ENCODE assay signal across 8 cellular contexts in the genomic region with DNA sequence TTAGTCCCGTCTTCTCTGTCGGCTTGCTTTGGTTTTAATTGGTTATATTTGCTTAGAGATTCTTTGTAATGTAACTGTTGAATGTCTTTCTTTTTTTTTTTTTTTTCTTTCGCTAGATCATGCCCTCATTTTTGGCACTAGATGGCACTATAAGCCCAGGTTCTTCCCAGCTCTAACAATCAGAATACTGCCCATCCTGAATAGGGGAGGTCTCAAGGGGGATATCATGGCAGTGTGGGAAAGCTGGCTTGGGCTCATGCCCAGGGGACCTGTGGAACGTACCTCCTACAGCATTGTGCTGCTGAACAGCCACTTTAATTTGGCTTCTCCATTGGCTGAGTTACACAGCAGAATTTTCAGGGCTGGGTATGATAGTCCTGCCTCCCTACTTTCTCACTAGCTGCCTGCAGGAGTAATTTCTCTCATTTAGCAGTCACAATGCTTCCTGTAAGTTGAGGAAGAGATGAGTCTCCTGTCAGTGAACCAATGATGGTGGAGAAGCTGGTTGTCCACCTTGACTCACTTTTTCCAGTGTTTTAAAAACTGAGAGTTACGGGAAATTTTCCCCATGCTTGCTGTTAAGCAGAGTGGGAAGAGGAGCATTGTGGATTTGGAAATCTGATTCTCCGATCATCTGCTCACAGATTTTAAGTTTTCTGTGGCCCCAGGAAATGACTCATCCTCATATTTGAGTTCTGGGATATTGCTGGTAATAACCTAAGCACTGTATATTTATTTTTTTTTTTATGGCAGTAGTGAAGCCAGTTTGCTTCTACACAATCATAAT. TPM values are rescaled to one million over a fixed set of nuclear protein-coding genes. Genes with fewer than 3 reads are reported as not detected.
DNase-seq lines count a peak whose midpoint lies in the region; ATAC-seq and TF ChIP-seq lines count a peak whose summit lies in the region.

No MANE protein-coding gene starts in this region.

- no peaks in the 10 kb centered on the region for H3K9me2 ChIP-seq in MM.1S (replicated peaks; ENCODE audit: insufficient read depth, low read length)

- intact Hi-C loops in body of pancreas (cut with DNase I) = no loop called here
- intact Hi-C loops in CD4-positive, alpha-beta T cell (cut with DNase I, micrococcal nuclease) = no loop called here

- H3K27me3 ChIP-seq in GM06990 (replicated peaks; ENCODE audit: control insufficient read depth, insufficient read depth, low read length) (no peaks in the 10 kb centered on the region), MM.1S (replicated peaks; ENCODE audit: insufficient read depth, low read length) (no peaks in the 10 kb centered on the region), body of pancreas (no peaks in the 10 kb centered on the region)
- no peaks in the 10 kb centered on the region for H3K27me3 ChIP-seq in CD4-positive, alpha-beta T cell (ENCODE audit: control insufficient read depth, insufficient read depth, low read length)

- peaks cover 42% of the 10 kb centered on the region for H3K9me3 Mint-ChIP-seq in nephron progenitor cell
- H3K9me3 Mint-ChIP-seq in CD4-positive, alpha-beta T cell = peaks cover 5% of the 10 kb centered on the region

- H3F3A ChIP-seq in MM.1S (ENCODE audit: insufficient read depth, low read length) = no peaks in the 10 kb centered on the region

- H3K27ac Mint-ChIP-seq in nephron progenitor cell = no peak overlapping the region
- no peak overlapping the region for H3K27ac Mint-ChIP-seq in CD4-positive, alpha-beta T cell

- H3K36me3 ChIP-seq in GM06990 (ENCODE audit: control insufficient read depth, insufficient read depth, low read length) (no peaks in the 10 kb centered on the region), MM.1S (replicated peaks; ENCODE audit: insufficient read depth, low read length) (no peaks in the 10 kb centered on the region), body of pancreas (replicated peaks in 1 of 2; ENCODE audit: insufficient read depth in 1 of 2, low read depth in 2 of 2) (no peaks in the 10 kb centered on the region)

- H4K20me1 ChIP-seq in MM.1S (ENCODE audit: insufficient read depth, low read length) = no peaks in the 10 kb centered on the region

- DNase-seq in GM06990 (ENCODE audit: extremely low read depth, insufficient read length) (peak; percentile 9), MM.1S (peak; percentile 28), body of pancreas (no peak), nephron progenitor cell (peak; percentile 4), NCI-H345 (lab: John Stamatoyannopoulos, UW) (no peak), Ammon's horn (ENCODE audit: low spot score) (no peak), SKM-1 (lab: John Stamatoyannopoulos, UW; ENCODE audit: unreplicated experiment) (no peak)
- no peak for DNase-seq in CD4-positive, alpha-beta T cell

- peaks cover 23% of the 10 kb centered on the region for H3K36me3 Mint-ChIP-seq in nephron progenitor cell (ENCODE audit: low read depth)
- no peaks in the 10 kb centered on the region for H3K36me3 Mint-ChIP-seq in CD4-positive, alpha-beta T cell (ENCODE audit: low read depth)

- H3K4me2 ChIP-seq in MM.1S (ENCODE audit: low read depth, low read length) = no peak overlapping the region

- WGBS in body of pancreas, 2 donors = 62 to 69% methylated on average over 6 of the region's 6 CpGs

- H3K9me3 ChIP-seq in MM.1S (replicated peaks; ENCODE audit: insufficient read depth, low read length) (no peaks in the 10 kb centered on the region), body of pancreas (peaks cover 0 to 12% (median 0%) of the 10 kb centered on the region in 3 donors)
- peaks cover 13% of the 10 kb centered on the region for H3K9me3 ChIP-seq in CD4-positive, alpha-beta T cell (ENCODE audit: control insufficient read depth, low read length)

- TF ChIP-seq POLR2A in body of pancreas (IDR thresholded peaks at IDR 0.05) = no peak

- H3K79me2 ChIP-seq in MM.1S (ENCODE audit: low read length) = no peaks in the 10 kb centered on the region

- H3K4me1 Mint-ChIP-seq in nephron progenitor cell = no peaks in the 10 kb centered on the region
- no peaks in the 10 kb centered on the region for H3K4me1 Mint-ChIP-seq in CD4-positive, alpha-beta T cell (ENCODE audit: low read depth)

- H3K9ac ChIP-seq in MM.1S (ENCODE audit: low read length) = no peak overlapping the region

- H3K27ac ChIP-seq in MM.1S (ENCODE audit: low read length) (no peak overlapping the region), body of pancreas (no peak overlapping the region)
- no peak overlapping the region for H3K27ac ChIP-seq in CD4-positive, alpha-beta T cell (ENCODE audit: low read depth, low read length)

- peak; percentile 51 for TF ChIP-seq CTCF in GM06990 (IDR thresholded peaks at IDR 0.05; ENCODE audit: insufficient read depth, low read length, poor library complexity, severe bottlenecking)
- TF ChIP-seq CTCF in MM.1S (IDR thresholded peaks at IDR 0.05; ENCODE audit: low read length) = peak; percentile 73
- TF ChIP-seq CTCF in body of pancreas (IDR thresholded peaks at IDR 0.05) = peak in 6 of 7 experiments; percentile 6 to 61 (median 25)
- peak; percentile 30 for TF ChIP-seq CTCF in nephron progenitor cell (IDR thresholded peaks at IDR 0.05)
- no peak for TF ChIP-seq CTCF in CD4-positive, alpha-beta T cell (IDR thresholded peaks at IDR 0.05)

- CTCF ChIA-PET in CD4-positive, alpha-beta T cell (lab: Charles Lee) = no interaction called here

- ATAC-seq in body of pancreas = no peak
- ATAC-seq in CD4-positive, alpha-beta T cell (ENCODE audit: poor library complexity) = no peak

- H3K4me1 ChIP-seq in MM.1S (ENCODE audit: low read length) = no peaks in the 10 kb centered on the region
- H3K4me1 ChIP-seq in body of pancreas = no peaks in the 10 kb centered on the region

- H2AFZ ChIP-seq in MM.1S (ENCODE audit: low read length) = no peak overlapping the region

- H3K27me3 Mint-ChIP-seq in nephron progenitor cell (ENCODE audit: low read depth, poor library complexity) = no peaks in the 10 kb centered on the region
- no peaks in the 10 kb centered on the region for H3K27me3 Mint-ChIP-seq in CD4-positive, alpha-beta T cell

- H3K4me3 ChIP-seq in GM06990 (replicated peaks; ENCODE audit: low read depth, low read length) (no peak overlapping the region), MM.1S (ENCODE audit: low read length) (no peak overlapping the region), body of pancreas (no peak overlapping the region)

- POLR2A ChIA-PET in CD4-positive, alpha-beta T cell (lab: Charles Lee) = no interaction called here

- H3K4me3 Mint-ChIP-seq in nephron progenitor cell = no peak overlapping the region
- no peak overlapping the region for H3K4me3 Mint-ChIP-seq in CD4-positive, alpha-beta T cell

RNA-seq across cellular contexts. Expression of gene RAD51AP2, which starts 47.2 kb away (rescaled TPM):
- total RNA-seq in body of pancreas = under 1 TPM in 1 of 2 donors, not detected in 1; 0.26 TPM
- total RNA-seq in CD4-positive, alpha-beta T cell = not detected

Comparison
In these comparisons a context has a peak if more than half of its experiments do, and no peak if none do; other contexts are left out.
1. DNase-seq: peak in GM06990 (single experiment), MM.1S (single experiment) and nephron progenitor cell (single experiment); none in body of pancreas (0 of 4), NCI-H345 (single experiment), Ammon's horn (single experiment), CD4-positive, alpha-beta T cell (0 of 10) and SKM-1 (single experiment).